In the genomic region with DNA sequence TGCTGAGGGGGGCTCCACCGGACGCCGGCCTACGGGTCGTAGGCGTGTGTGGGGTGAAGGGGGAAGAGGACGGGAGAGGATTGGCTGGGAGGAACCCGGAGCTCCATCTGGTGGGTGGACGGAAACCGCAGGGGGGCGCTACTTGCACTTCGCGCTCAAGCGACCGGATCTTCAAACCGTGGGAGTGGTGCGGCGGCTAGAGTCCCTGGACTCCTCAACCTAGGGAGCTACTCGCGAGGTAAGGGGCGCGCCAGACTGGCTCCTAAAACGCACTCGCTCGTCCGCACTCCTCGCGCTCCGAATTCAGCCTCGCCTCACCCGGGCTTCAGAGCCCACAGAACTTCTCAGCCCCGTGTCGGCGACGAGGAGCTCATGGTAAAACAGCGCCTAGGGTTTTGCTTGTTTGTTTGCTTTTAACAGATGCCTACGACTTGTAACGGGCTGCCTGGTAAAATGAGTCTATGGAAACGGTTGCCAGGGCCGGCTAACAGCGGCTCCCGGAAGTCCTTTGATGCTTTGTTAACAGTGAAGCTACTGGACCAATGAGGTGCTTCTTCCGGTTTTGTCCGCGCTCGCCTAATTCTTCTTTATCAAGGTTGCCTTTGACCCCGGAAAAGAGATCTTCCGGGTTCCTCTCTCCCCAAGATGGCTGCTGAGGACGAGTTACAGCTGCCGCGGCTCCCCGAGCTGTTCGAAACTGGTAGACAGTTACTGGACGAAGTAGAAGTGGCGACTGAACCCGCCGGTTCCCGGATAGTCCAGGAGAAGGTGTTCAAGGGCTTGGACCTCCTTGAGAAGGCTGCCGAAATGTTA, we compare ENCODE assay signal across 8 cellular contexts. TPM values are rescaled to one million over a fixed set of nuclear protein-coding genes. Genes with fewer than 3 reads are reported as not detected.
DNase-seq lines count a peak whose midpoint lies in the region; ATAC-seq and TF ChIP-seq lines count a peak whose summit lies in the region.

A gene (plus strand): TSS at position 145 of the 813 bp plus-strand sequence. CDS start 501 bp downstream, at position 646.

- intact Hi-C loops in Caco-2 (cut with micrococcal nuclease; ENCODE audit: unreplicated experiment): loop anchor here (2.0 kb wide), 1 partner anchor 129 kb away; no protein-coding TSS in a partner anchor

- CTCF ChIA-PET in Caco-2 (lab: Charles Lee): interaction anchor here (0.5 to 1.8 kb wide), 20 partner anchors 33 to 658 kb away, joined by 3 to 9 read pairs (median 4); a partner anchor contains a TSS

- H3K4me3 ChIP-seq in Caco-2 (ENCODE audit: low read depth, low read length) (peak within 1 kb of the TSS; percentile 68), endodermal cell (ENCODE audit: low read length) (peak within 1 kb of the TSS; percentile 96)

- peak within 1 kb of the TSS; percentile 100 for H3K27ac Mint-ChIP-seq in Caco-2 (ENCODE audit: unreplicated experiment)
- peak within 1 kb of the TSS; percentile 99 for H3K27ac Mint-ChIP-seq in endodermal cell

- H3K9ac ChIP-seq in endodermal cell (ENCODE audit: extremely low read depth, low read length, poor library complexity, severe bottlenecking): peak within 1 kb of the TSS; percentile 96

- no TSS peak for BruUV-seq in Caco-2 (replicated peaks; lab: Mats Ljungman, UMichigan)

- peak; percentile 51 to 57 for TF ChIP-seq CTCF in Caco-2 (IDR thresholded peaks at IDR 0.05; ENCODE audit: insufficient read depth in 1 of 2, low read depth in 1 of 2, low read length in 1 of 2, severe bottlenecking in 1 of 2, unreplicated experiment in 1 of 2)
- peak; percentile 68 for TF ChIP-seq CTCF in endodermal cell (conservative IDR thresholded peaks at IDR 0.05)

- H3K4me1 Mint-ChIP-seq in Caco-2 (ENCODE audit: low read depth, unreplicated experiment) (no peaks in the 10 kb centered on the region), endodermal cell (peaks cover 27% of the 10 kb centered on the region)

- H3K27me3 Mint-ChIP-seq in Caco-2 (ENCODE audit: insufficient read depth, unreplicated experiment) (no peaks in the 10 kb centered on the region), endodermal cell (ENCODE audit: insufficient read depth) (no peaks in the 10 kb centered on the region)

- H3K9me3 ChIP-seq in Caco-2: no peaks in the 10 kb centered on the region
- H3K9me3 ChIP-seq in endodermal cell (ENCODE audit: control insufficient read depth, low read length): no peaks in the 10 kb centered on the region

- peak; percentile 82 for ATAC-seq in GM21360 (IDR thresholded peaks at IDR 0.05; ENCODE audit: unreplicated experiment)

- H3K27ac ChIP-seq in endodermal cell (ENCODE audit: low read depth, low read length): peak within 1 kb of the TSS; percentile 99

- DNase-seq in Caco-2 (peak; percentile 85), HT1080 (ENCODE audit: low read depth) (peak; percentile 92), NOMO-1 treated with dmso at 0.1 percent for 144 hours (lab: John Stamatoyannopoulos, UW; ENCODE audit: unreplicated experiment) (peak; percentile 79), endodermal cell (peak; percentile 92), mesenteric fat pad (ENCODE audit: low spot score) (peak; percentile 90)
- DNase-seq in activated CD8-positive, alpha-beta memory T cell treated with anti-CD3 and anti-CD28 coated beads for 48 hours (ENCODE audit: low read depth in 2 of 3, low spot score in 2 of 3): peak; percentile 19 to 40 (median 26)
- DNase-seq in stimulated activated CD8-positive, alpha-beta memory T cell treated with anti-CD3 and anti-CD28 coated beads, Interleukin-15, amount 100 ng/mL, for 24 hours (ENCODE audit: low read depth): peak; percentile 26

- 0% methylated on average over 7 to 59 of the region's 59 CpGs for WGBS in endodermal cell (ENCODE audit: insufficient coverage in 1 of 2, insufficient read length in 1 of 2), 2 experiments

- H3K36me3 Mint-ChIP-seq in Caco-2 (ENCODE audit: insufficient read depth, unreplicated experiment) (peaks cover 36% of the 10 kb centered on the region), endodermal cell (ENCODE audit: low read depth) (peaks cover 19% of the 10 kb centered on the region)

- H3K4me1 ChIP-seq in Caco-2: no peaks in the 10 kb centered on the region
- peaks cover 6% of the 10 kb centered on the region for H3K4me1 ChIP-seq in endodermal cell (ENCODE audit: control insufficient read depth, insufficient read depth, low read length)

- POLR2A ChIA-PET in Caco-2 (lab: Charles Lee): interaction anchor here (0.6 to 1.4 kb wide), 6 partner anchors 35 to 527 kb away, joined by 4 to 19 read pairs (median 6); no protein-coding TSS in a partner anchor

- H3K36me3 ChIP-seq in Caco-2 (ENCODE audit: control insufficient read depth, insufficient read depth, low read length): no peaks in the 10 kb centered on the region
- peaks cover 26% of the 10 kb centered on the region for H3K36me3 ChIP-seq in endodermal cell (ENCODE audit: control insufficient read depth, insufficient read depth, low read length)

- H3K27me3 ChIP-seq in Caco-2 (replicated peaks; ENCODE audit: control insufficient read depth, insufficient read depth, low read length) (no peaks in the 10 kb centered on the region), endodermal cell (ENCODE audit: control insufficient read depth, insufficient read depth, low read length, poor library complexity, severe bottlenecking) (no peaks in the 10 kb centered on the region)

- H3K4me3 Mint-ChIP-seq in Caco-2 (ENCODE audit: unreplicated experiment) (peak within 1 kb of the TSS; percentile 99), endodermal cell (peak within 1 kb of the TSS; percentile 81)

- H3K9me3 Mint-ChIP-seq in Caco-2 (ENCODE audit: unreplicated experiment) (no peaks in the 10 kb centered on the region), endodermal cell (peaks cover 58% of the 10 kb centered on the region)

RNA-seq across cellular contexts. Expression of the gene that starts here (rescaled TPM):
- total RNA-seq in Caco-2 (2022) (41.6 and 44.7 TPM in 2 replicates), endodermal cell (10 to 100 TPM; 45.0 to 46.5 TPM), mesenteric fat pad (30.4 TPM)
- total RNA-seq in HT1080 (2014; rRNA removed; shearing (Covaris generic)): 37.4 and 39.7 TPM in 2 replicates
- 42.0 and 44.9 TPM in 2 replicates for polyA plus RNA-seq in HT1080 (2015; cell fraction: cytosol; rRNA removed)
- polyA plus RNA-seq in HT1080 (2015; cell fraction: nucleus; rRNA removed): 26.5 and 31.4 TPM in 2 replicates
- 55.2 TPM for polyA plus RNA-seq in endodermal cell (2013, experiment 1 of 2)
- polyA plus RNA-seq in endodermal cell (2013, experiment 2 of 2): 48.6 TPM

Comparison
In these comparisons a context has a peak if more than half of its experiments do, and no peak if none do; other contexts are left out.
1. Peak in every context shown above with its lines: DNase-seq, ATAC-seq, H3K4me3 ChIP-seq and H3K27ac ChIP-seq.
2. DNase-seq: peak in every context shown above with its lines; median percentile 92 in HT1080; 92 in endodermal cell; 90 in mesenteric fat pad; 85 in Caco-2; 79 in NOMO-1 treated with dmso at 0.1 percent for 144 hours; 26 in activated CD8-positive, alpha-beta memory T cell treated with anti-CD3 and anti-CD28 coated beads for 48 hours; 26 in stimulated activated CD8-positive, alpha-beta memory T cell treated with anti-CD3 and anti-CD28 coated beads, Interleukin-15, amount 100 ng/mL, for 24 hours.